In genomic region chr20:58995461-58996225, GRCh38 we compare ENCODE assay signal across 1 cellular context.
TF ChIP-seq lines count a peak whose summit lies in the region.

No MANE protein-coding gene starts in this region.

TF ChIP-seq in SK-N-SH, 30 proteins besides CTCF, POLR2A, EP300 and RAD21 (continued from another document):
- TF ChIP-seq FOXJ3 (CRISPR knock-in tag; IDR thresholded peaks at IDR 0.05) (no peak), TCF12 (IDR thresholded peaks at IDR 0.05) (no peak), FOXM1 (IDR thresholded peaks at IDR 0.05; ENCODE audit: low read depth) (no peak), ZBTB33 (IDR thresholded peaks at IDR 0.05; ENCODE audit: borderline replicate concordance, low read depth) (no peak), POLR2AphosphoS5 (IDR thresholded peaks at IDR 0.05; ENCODE audit: low read depth, low read length) (no peak), IRF3 (IDR thresholded peaks at IDR 0.05; ENCODE audit: low read depth, low read length) (no peak), GABPA (IDR thresholded peaks at IDR 0.05; ENCODE audit: low read depth) (no peak), SMC3 (IDR thresholded peaks at IDR 0.05; ENCODE audit: low read depth, low read length) (no peak)
